Comparison of ENCODE assay signal across 21 cellular contexts in the genomic region with DNA sequence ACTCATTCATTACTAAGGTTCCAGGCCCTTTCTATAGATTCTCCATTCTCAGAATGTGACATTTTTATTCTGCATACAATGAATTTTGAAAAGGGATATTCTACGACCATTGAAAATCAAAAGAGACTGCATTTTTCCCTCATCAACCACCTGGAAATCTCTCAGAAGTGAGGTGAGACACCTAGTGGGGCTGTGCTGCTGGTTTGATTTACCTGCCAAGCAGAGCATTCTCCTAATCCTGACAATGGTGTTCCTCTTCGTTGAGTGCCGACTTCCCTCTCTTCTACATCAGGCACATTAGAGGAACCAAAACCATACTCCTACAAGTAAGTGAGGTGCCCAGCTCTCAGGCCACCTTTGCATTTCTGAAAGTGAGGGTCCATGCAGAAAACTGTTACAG.
"Had no signal": no experiment of that assay in that cellular context is flagged by ENCODE, and none has a peak within 500 bp of the region (broad histone marks: within the 10 kb centered on the region; RNA-seq: fewer than 3 reads in every experiment).

No MANE protein-coding gene starts in this region.

- DNase-seq: activated CD4-positive, alpha-beta T cell treated with anti-CD3 and anti-CD28 coated beads for 48 hours; activated CD4-positive, CD25-positive, alpha-beta regulatory T cell; activated CD8-positive, alpha-beta T cell treated with anti-CD3 and anti-CD28 coated beads, Interleukin-2, amount 10 ng/mL, durations not matched to agents 7 days and 5 days; activated naive CD4-positive, alpha-beta T cell treated with anti-CD3 and anti-CD28 coated beads, Interleukin-2, amount 50 U/mL, for 16 hours; activated T-cell treated with anti-CD3 and anti-CD28 coated beads, Interleukin-2, amount 50 U/mL, for 24 hours; cerebellar nuclear complex; effector CD4-positive, alpha-beta T cell; immature natural killer cell; kidney glomerular epithelial cell; left ventricle myocardium superior; small intestine; stimulated activated CD4-positive, alpha-beta T cell treated with anti-CD3 and anti-CD28 coated beads, Interleukin-4, amount 100 ng/mL, for 1 hour; stomach; upper lobe of right lung had no signal

- H3K4me3 Mint-ChIP-seq: activated CD8-positive, alpha-beta T cell treated with anti-CD3 and anti-CD28 coated beads, Interleukin-2, amount 10 ng/mL, durations not matched to agents 7 days and 5 days; activated T-cell treated with anti-CD3 and anti-CD28 coated beads, Interleukin-2, amount 50 U/mL, for 24 hours; immature natural killer cell; T-helper 2 cell treated with Interferon-gamma antibody and Interleukin-4, amounts not matched to agents 5 μg/mL and 100 μg/mL, for 36 hours had no signal

- H3K4me1 Mint-ChIP-seq: neural crest cell had no signal

- H3K36me3 ChIP-seq: breast epithelium had no signal

- H3K9me3 ChIP-seq: ascending aorta, breast epithelium, esophagus muscularis mucosa, prostate gland, right atrium auricular region, stomach, upper lobe of right lung had no signal

- H3K27me3 Mint-ChIP-seq: activated T-cell treated with anti-CD3 and anti-CD28 coated beads, Interleukin-2, amount 50 U/mL, for 24 hours had no signal

- H3K27ac ChIP-seq: ascending aorta, breast epithelium, esophagus muscularis mucosa, prostate gland, right atrium auricular region, stomach, upper lobe of right lung had no signal

- H3K27me3 ChIP-seq: ascending aorta, breast epithelium, esophagus muscularis mucosa, right atrium auricular region, stomach, upper lobe of right lung had no signal

- ATAC-seq: activated CD8-positive, alpha-beta T cell treated with anti-CD3 and anti-CD28 coated beads, Interleukin-2, amount 10 ng/mL, durations not matched to agents 7 days and 5 days; left ventricle myocardium superior; upper lobe of right lung had no signal

- H3K9me3 Mint-ChIP-seq: activated T-cell treated with anti-CD3 and anti-CD28 coated beads, Interleukin-2, amount 50 U/mL, for 24 hours; immature natural killer cell; neural crest cell; T-helper 2 cell treated with Interferon-gamma antibody and Interleukin-4, amounts not matched to agents 5 μg/mL and 100 μg/mL, for 36 hours had no signal

- H3K4me3 ChIP-seq: ascending aorta, breast epithelium, esophagus muscularis mucosa, prostate gland, right atrium auricular region, stomach, upper lobe of right lung had no signal

- H3K27ac Mint-ChIP-seq: activated CD8-positive, alpha-beta T cell treated with anti-CD3 and anti-CD28 coated beads, Interleukin-2, amount 10 ng/mL, durations not matched to agents 7 days and 5 days; T-helper 2 cell treated with Interferon-gamma antibody and Interleukin-4, amounts not matched to agents 5 μg/mL and 100 μg/mL, for 36 hours had no signal
